In genomic region chr3:73508330-73508954, GRCh38 we compare ENCODE assay signal across 2 cellular contexts.
TF ChIP-seq lines count a peak whose summit lies in the region.

No MANE protein-coding gene starts in this region.

TF ChIP-seq in IMR-90, 13 proteins besides CTCF, POLR2A, EP300 and RAD21:
- TF ChIP-seq FOS (IDR thresholded peaks at IDR 0.05; ENCODE audit: low read depth, low read length) (no peak), SMC3 (IDR thresholded peaks at IDR 0.05; ENCODE audit: low read depth, low read length) (peak; percentile 81)

TF ChIP-seq in HepG2, 621 proteins besides CTCF, POLR2A, EP300 and RAD21:
- TF ChIP-seq THRA (CRISPR knock-in tag; IDR thresholded peaks at IDR 0.05; ENCODE audit: borderline replicate concordance) (0 out of 2 replicates have a peak, but pooled peaks have one; percentile 16), GPBP1L1 (CRISPR knock-in tag; IDR thresholded peaks at IDR 0.05) (no peak), E2F1 (CRISPR knock-in tag; IDR thresholded peaks at IDR 0.05) (no peak), ZSCAN30 (CRISPR knock-in tag; IDR thresholded peaks at IDR 0.05) (no peak), CERS6 (CRISPR knock-in tag; IDR thresholded peaks at IDR 0.05) (no peak), ZNF816 (CRISPR knock-in tag; IDR thresholded peaks at IDR 0.05; ENCODE audit: borderline replicate concordance) (no peak), ZNF556 (CRISPR knock-in tag; IDR thresholded peaks at IDR 0.05; ENCODE audit: borderline replicate concordance) (no peak), SMC3 (IDR thresholded peaks at IDR 0.05; ENCODE audit: low read length) (peak; percentile 51), ZNF446 (CRISPR knock-in tag; IDR thresholded peaks at IDR 0.05) (no peak), PHF8 (CRISPR knock-in tag; IDR thresholded peaks at IDR 0.05) (no peak), STAG1 (CRISPR knock-in tag; IDR thresholded peaks at IDR 0.05) (peak; percentile 64), CENPX (CRISPR knock-in tag; IDR thresholded peaks at IDR 0.05) (no peak), KAT8 (CRISPR knock-in tag; IDR thresholded peaks at IDR 0.05) (no peak)
